In the genomic region with DNA sequence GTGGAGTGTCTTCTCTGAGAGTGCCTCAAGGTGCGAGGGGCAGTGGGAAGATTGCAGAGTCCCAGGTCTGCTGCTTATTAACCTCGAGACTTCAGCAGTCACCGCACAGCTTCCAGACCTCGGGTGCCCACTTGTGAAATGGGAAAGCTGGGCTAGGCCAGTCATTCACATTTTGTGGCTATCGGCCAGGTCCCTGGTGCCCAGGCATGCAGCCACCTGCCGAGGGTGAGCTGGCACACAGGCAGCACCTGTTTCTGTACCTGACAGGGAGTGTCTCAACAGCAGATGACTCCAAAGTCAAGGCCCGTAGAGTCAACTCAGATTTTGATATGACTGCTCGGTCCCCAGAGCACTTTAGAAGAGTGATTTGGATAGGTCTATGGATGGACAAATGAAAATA, we compare ENCODE assay signal across 16 cellular contexts. TPM values are rescaled to one million over a fixed set of nuclear protein-coding genes. Genes with fewer than 3 reads are reported as not detected.
DNase-seq lines count a peak whose midpoint lies in the region; TF ChIP-seq lines count a peak whose summit lies in the region.
"Had no signal": no experiment of that assay in that cellular context is flagged by ENCODE, and none has a peak within 500 bp of the region (broad histone marks: within the 10 kb centered on the region; RNA-seq: fewer than 3 reads in every experiment).

No MANE protein-coding gene starts in this region.

- BruUV-seq in mammary epithelial cell (replicated peaks; lab: Mats Ljungman, UMichigan) = no TSS peak

- no peak overlapping the region for H3K9ac ChIP-seq in mammary epithelial cell (ENCODE audit: insufficient read depth, low read length)
- H3K9ac ChIP-seq: BLaER1 treated with 17β-estradiol and CSF1 and Interleukin-3, amounts not matched to agents 10 nM and 100 nM had no signal

- H3K36me3 Mint-ChIP-seq in progenitor cell of endocrine pancreas (ENCODE audit: insufficient read depth) = no peaks in the 10 kb centered on the region
- no peaks in the 10 kb centered on the region for H3K36me3 Mint-ChIP-seq in mesothelial cell of epicardium
- H3K36me3 Mint-ChIP-seq: CD4-positive, CD25-positive, alpha-beta regulatory T cell had no signal

- dilution Hi-C loops in mammary epithelial cell (cut with HindIII; ENCODE audit: low sequenced_read_pairs) = no loop called here

- H3K27ac ChIP-seq in mammary epithelial cell (ENCODE audit: insufficient read depth, low read depth, low read length) = no peak overlapping the region
- H3K27ac ChIP-seq: BLaER1 treated with 17β-estradiol and CSF1 and Interleukin-3, amounts not matched to agents 10 nM and 100 nM had no signal

- no peaks in the 10 kb centered on the region for H3K9me3 Mint-ChIP-seq in progenitor cell of endocrine pancreas (ENCODE audit: low read depth)
- no peaks in the 10 kb centered on the region for H3K9me3 Mint-ChIP-seq in mesothelial cell of epicardium

- H3K27me3 Mint-ChIP-seq in progenitor cell of endocrine pancreas (peaks cover 3% of the 10 kb centered on the region), mesothelial cell of epicardium (ENCODE audit: low read depth) (peaks cover 9% of the 10 kb centered on the region)
- H3K27me3 Mint-ChIP-seq: IgD-negative memory B cell had no signal

- H3K4me3 ChIP-seq in mammary epithelial cell (replicated peaks in 1 of 3; ENCODE audit: insufficient read depth in 1 of 3, low read depth in 2 of 3, low read length in 3 of 3) = no peak overlapping the region
- H3K4me3 ChIP-seq: BLaER1 treated with 17β-estradiol and CSF1 and Interleukin-3, amounts not matched to agents 10 nM and 100 nM; GM12878; HAP-1 had no signal

- H3K27ac Mint-ChIP-seq in progenitor cell of endocrine pancreas = no peak overlapping the region
- no peak overlapping the region for H3K27ac Mint-ChIP-seq in mesothelial cell of epicardium
- H3K27ac Mint-ChIP-seq: CD4-positive, CD25-positive, alpha-beta regulatory T cell; IgD-negative memory B cell had no signal

- WGBS in mammary epithelial cell (ENCODE audit: low coverage, missing lambda C conversion rate) = 44% methylated on average over 7 of the region's 8 CpGs

- no peak overlapping the region for H3K4me3 Mint-ChIP-seq in progenitor cell of endocrine pancreas (ENCODE audit: low read depth)
- no peak overlapping the region for H3K4me3 Mint-ChIP-seq in mesothelial cell of epicardium
- H3K4me3 Mint-ChIP-seq: CD4-positive, CD25-positive, alpha-beta regulatory T cell; IgD-negative memory B cell had no signal

- no peaks in the 10 kb centered on the region for H3K27me3 ChIP-seq in mammary epithelial cell (ENCODE audit: insufficient read depth, low read length)
- H3K27me3 ChIP-seq: BLaER1 treated with 17β-estradiol and CSF1 and Interleukin-3, amounts not matched to agents 10 nM and 100 nM had no signal

- TF ChIP-seq CTCF in mammary epithelial cell (conservative IDR thresholded peaks at IDR 0.05 in 1 of 2, IDR thresholded peaks at IDR 0.05 in 1 of 2; ENCODE audit: extremely low read depth in 1 of 2, insufficient read depth in 1 of 2, low read depth in 1 of 2, low read length in 2 of 2) = no peak
- no peak for TF ChIP-seq CTCF in progenitor cell of endocrine pancreas (IDR thresholded peaks at IDR 0.05; ENCODE audit: unreplicated experiment)
- TF ChIP-seq CTCF in mesothelial cell of epicardium (IDR thresholded peaks at IDR 0.05; ENCODE audit: unreplicated experiment) = no peak

- no peaks in the 10 kb centered on the region for H3K79me2 ChIP-seq in mammary epithelial cell (ENCODE audit: insufficient read depth, low read length)

- no peaks in the 10 kb centered on the region for H3K4me1 ChIP-seq in mammary epithelial cell (ENCODE audit: insufficient read depth, low read length)
- H3K4me1 ChIP-seq: HAP-1 had no signal

- H4K20me1 ChIP-seq in mammary epithelial cell (ENCODE audit: insufficient read depth, low read length) = no peaks in the 10 kb centered on the region
- H4K20me1 ChIP-seq: BLaER1 treated with 17β-estradiol and CSF1 and Interleukin-3, amounts not matched to agents 10 nM and 100 nM had no signal

- in situ Hi-C loops in mammary epithelial cell (cut with MboI; ENCODE audit: low sequenced_read_pairs in 2 of 2) = no loop called here

- intact Hi-C loops in mammary epithelial cell (cut with micrococcal nuclease) = no loop called here

- H3K4me2 ChIP-seq in mammary epithelial cell (ENCODE audit: insufficient read depth, low read depth, low read length) = no peak overlapping the region
- H3K4me2 ChIP-seq: BLaER1 treated with 17β-estradiol and CSF1 and Interleukin-3, amounts not matched to agents 10 nM and 100 nM had no signal

- H3K9me3 ChIP-seq in mammary epithelial cell (replicated peaks; ENCODE audit: insufficient read depth, low read length) = peaks cover 10% of the 10 kb centered on the region
- H3K9me3 ChIP-seq: BLaER1 treated with 17β-estradiol and CSF1 and Interleukin-3, amounts not matched to agents 10 nM and 100 nM; HAP-1 had no signal

- H3K36me3 ChIP-seq in mammary epithelial cell (ENCODE audit: insufficient read depth, low read length) = no peaks in the 10 kb centered on the region
- H3K36me3 ChIP-seq: BLaER1 treated with 17β-estradiol and CSF1 and Interleukin-3, amounts not matched to agents 10 nM and 100 nM; HAP-1 had no signal

- H2AFZ ChIP-seq in mammary epithelial cell (ENCODE audit: low read depth, low read length) = no peak overlapping the region

- DNase-seq in NCI-H345 (lab: John Stamatoyannopoulos, UW) (peak; percentile 21), NCI-H345 treated with DMSO at 0.1 percent for 48 hours (lab: John Stamatoyannopoulos, UW; ENCODE audit: unreplicated experiment) (no peak), DMS79 treated with DMSO at 0.1 percent for 48 hours (lab: John Stamatoyannopoulos, UW) (peak; percentile 7), mammary epithelial cell (peak; percentile 12), ureter (ENCODE audit: low spot score) (peak; percentile 67), progenitor cell of endocrine pancreas (ENCODE audit: low spot score, unreplicated experiment) (no peak), mesothelial cell of epicardium (ENCODE audit: low spot score in 2 of 2, unreplicated experiment in 2 of 2) (no peak)
- DNase-seq: 8988T; ACHN; CD4-positive, CD25-positive, alpha-beta regulatory T cell; DMS53; GOT3 had no signal

- H3K4me1 Mint-ChIP-seq in progenitor cell of endocrine pancreas (ENCODE audit: low read depth) = peaks cover 4% of the 10 kb centered on the region
- H3K4me1 Mint-ChIP-seq in mesothelial cell of epicardium = no peaks in the 10 kb centered on the region

- CTCF ChIA-PET in mammary epithelial cell (lab: Charles Lee; ENCODE audit: low non-redundant PET) = no interaction called here

RNA-seq across cellular contexts. Expression of gene UQCRFS1, which starts 21.9 kb away (rescaled TPM):
- total RNA-seq in mammary epithelial cell (10 to 100 TPM; 27.0 to 35.3 TPM), ureter (31.8 TPM), progenitor cell of endocrine pancreas (28.7 and 29.4 TPM in 2 replicates), mesothelial cell of epicardium (24.9 to 26.1 TPM (median 25.5 TPM) in 3 replicates)
- 49.3 TPM for polyA plus RNA-seq in mammary epithelial cell
- polyA minus RNA-seq in mammary epithelial cell = 57.9 TPM

Comparison
In these comparisons a context has a peak if more than half of its experiments do, and no peak if none do; other contexts are left out.
1. DNase-seq: peak in NCI-H345 (single experiment), DMS79 treated with DMSO at 0.1 percent for 48 hours (single experiment), mammary epithelial cell (single experiment) and ureter (single experiment); none in NCI-H345 treated with DMSO at 0.1 percent for 48 hours (single experiment), progenitor cell of endocrine pancreas (single experiment) and mesothelial cell of epicardium (0 of 2).